In genomic region chr7:34747842-34748241, GRCh38 we compare ENCODE assay signal across 15 cellular contexts.
A peak's percentile ranks its signal among the peaks of the same experiment; 100 is the strongest.
DNase-seq lines count a peak whose midpoint lies in the region; ATAC-seq and TF ChIP-seq lines count a peak whose summit lies in the region.
"Had no signal": no experiment of that assay in that cellular context is flagged by ENCODE, and none has a peak within 500 bp of the region (broad histone marks: within the 10 kb centered on the region; RNA-seq: fewer than 3 reads in every experiment).

No MANE protein-coding gene starts in this region.

- H3K9me3 ChIP-seq in hepatocyte (ENCODE audit: low read depth) = no peaks in the 10 kb centered on the region
- no peaks in the 10 kb centered on the region for H3K9me3 ChIP-seq in neuronal stem cell (replicated peaks in 1 of 2; ENCODE audit: control insufficient read depth in 2 of 2, insufficient read depth in 1 of 2, low read depth in 1 of 2, low read length in 2 of 2)

- no TSS peak for BruUV-seq in Calu3 (replicated peaks; lab: Mats Ljungman, UMichigan)

- H3K27me3 ChIP-seq in hepatocyte (no peaks in the 10 kb centered on the region), neuronal stem cell (ENCODE audit: control insufficient read depth in 3 of 3, insufficient read depth in 3 of 3, low read depth in 1 of 3, low read length in 3 of 3) (no peaks in the 10 kb centered on the region)
- H3K27me3 ChIP-seq: BLaER1 treated with 17β-estradiol and CSF1 and Interleukin-3, amounts not matched to agents 10 nM and 100 nM had no signal

- no peak for TF ChIP-seq CTCF in Calu3 (IDR thresholded peaks at IDR 0.05; ENCODE audit: unreplicated experiment)
- no peak for TF ChIP-seq CTCF in hepatocyte (IDR thresholded peaks at IDR 0.05; ENCODE audit: poor library complexity)

- H4K91ac ChIP-seq in neuronal stem cell (ENCODE audit: low read depth, low read length, poor library complexity) = no peak overlapping the region

- no peak overlapping the region for H3K4me3 Mint-ChIP-seq in Calu3 (ENCODE audit: low read depth, unreplicated experiment)
- H3K4me3 Mint-ChIP-seq: endodermal cell, natural killer cell had no signal

- H3K4me3 ChIP-seq in hepatocyte = no peak overlapping the region
- H3K4me3 ChIP-seq in neuronal stem cell (ENCODE audit: low read length in 2 of 2) = no peak overlapping the region
- H3K4me3 ChIP-seq: BLaER1 treated with 17β-estradiol and CSF1 and Interleukin-3, amounts not matched to agents 10 nM and 100 nM; K562 had no signal

- H4K8ac ChIP-seq in neuronal stem cell (ENCODE audit: low read depth, low read length) = no peak overlapping the region

- H3K9me3 Mint-ChIP-seq in Calu3 (ENCODE audit: low read depth, unreplicated experiment) = peaks cover 7% of the 10 kb centered on the region

- H3K27ac ChIP-seq in hepatocyte (peak overlapping the region; percentile 69), neuronal stem cell (replicated peaks; ENCODE audit: low read length) (no peak overlapping the region)
- H3K27ac ChIP-seq: BLaER1 treated with 17β-estradiol and CSF1 and Interleukin-3, amounts not matched to agents 10 nM and 100 nM had no signal

- no peaks in the 10 kb centered on the region for H3K9me2 ChIP-seq in hepatocyte (replicated peaks; ENCODE audit: insufficient read depth)

- no peaks in the 10 kb centered on the region for H3K27me3 Mint-ChIP-seq in Calu3 (ENCODE audit: unreplicated experiment)

- peak overlapping the region; percentile 70 for H3K27ac Mint-ChIP-seq in Calu3 (ENCODE audit: unreplicated experiment)
- H3K27ac Mint-ChIP-seq: natural killer cell had no signal

- H3K4me1 ChIP-seq in hepatocyte (ENCODE audit: insufficient read depth) (peaks cover 19% of the 10 kb centered on the region), neuronal stem cell (ENCODE audit: control insufficient read depth in 2 of 2, insufficient read depth in 1 of 2, low read depth in 1 of 2, low read length in 2 of 2) (no peaks in the 10 kb centered on the region)
- H3K4me1 ChIP-seq: BLaER1 treated with 17β-estradiol and CSF1 and Interleukin-3, amounts not matched to agents 10 nM and 100 nM had no signal

- no peak overlapping the region for H2BK120ac ChIP-seq in neuronal stem cell (ENCODE audit: low read depth, low read length)

- H2AFZ ChIP-seq in hepatocyte (no peak overlapping the region), neuronal stem cell (ENCODE audit: low read length) (no peak overlapping the region)

- H3K14ac ChIP-seq in neuronal stem cell (ENCODE audit: low read length) = no peak overlapping the region

- no peaks in the 10 kb centered on the region for H3K79me1 ChIP-seq in neuronal stem cell (ENCODE audit: low read depth, low read length)

- no peak overlapping the region for H2BK5ac ChIP-seq in neuronal stem cell (ENCODE audit: low read length)

- H3K9ac ChIP-seq in neuronal stem cell (ENCODE audit: low read depth, low read length, poor library complexity) = no peak overlapping the region
- H3K9ac ChIP-seq: BLaER1 treated with 17β-estradiol and CSF1 and Interleukin-3, amounts not matched to agents 10 nM and 100 nM had no signal

- H4K20me1 ChIP-seq in hepatocyte (ENCODE audit: insufficient read depth, poor library complexity, severe bottlenecking) = no peaks in the 10 kb centered on the region
- H4K20me1 ChIP-seq: BLaER1 treated with 17β-estradiol and CSF1 and Interleukin-3, amounts not matched to agents 10 nM and 100 nM had no signal

- DNase-seq in Calu3 = peak; percentile 40
- peak; percentile 53 to 88 (median 63) for DNase-seq in NCI-H1417 (lab: John Stamatoyannopoulos, UW)
- peak; percentile 86 for DNase-seq in SHP77 treated with DMSO at 0.1 percent for 48 hours (lab: John Stamatoyannopoulos, UW)
- DNase-seq in hepatocyte (ENCODE audit: low spot score) = peak; percentile 26
- no peak for DNase-seq in activated CD4-positive, CD25-positive, alpha-beta regulatory T cell (lab: John Stamatoyannopoulos, UW)
- no peak for DNase-seq in neuronal stem cell (ENCODE audit: low spot score)
- DNase-seq: activated CD4-positive, alpha-beta T cell treated with anti-CD3 and anti-CD28 coated beads, Interleukin-2, amount 50 U/mL, for 1 hour; activated naive CD4-positive, alpha-beta T cell; natural killer cell; SIG-M5 had no signal

- H2AK5ac ChIP-seq in neuronal stem cell (ENCODE audit: low read depth, low read length) = no peak overlapping the region

- 82% methylated on average over 2 of the region's 2 CpGs for WGBS in hepatocyte (ENCODE audit: low lambda C conversion rate, missing lambda C conversion rate)
- no CpG with 5 or more reads among the region's 2 CpGs for WGBS in neuronal stem cell (ENCODE audit: extremely low coverage in 2 of 2, insufficient read length in 2 of 2, insufficient replicate concordance in 1 of 2), 2 donors

- H3K23ac ChIP-seq in neuronal stem cell (ENCODE audit: low read depth, low read length, poor library complexity) = no peak overlapping the region

- ATAC-seq in HG03378 (IDR thresholded peaks at IDR 0.05; ENCODE audit: unreplicated experiment) (no peak), GM21529 (IDR thresholded peaks at IDR 0.05; ENCODE audit: unreplicated experiment) (no peak)
- ATAC-seq: K562, natural killer cell had no signal

- no peak overlapping the region for H3K18ac ChIP-seq in neuronal stem cell (ENCODE audit: low read length)

- H3K4me2 ChIP-seq in hepatocyte = peak overlapping the region; percentile 42
- no peak overlapping the region for H3K4me2 ChIP-seq in neuronal stem cell (ENCODE audit: insufficient read depth, low read length, poor library complexity, severe bottlenecking)
- H3K4me2 ChIP-seq: BLaER1 treated with 17β-estradiol and CSF1 and Interleukin-3, amounts not matched to agents 10 nM and 100 nM had no signal

- peaks cover 64% of the 10 kb centered on the region for H3K4me1 Mint-ChIP-seq in Calu3 (ENCODE audit: low read depth, unreplicated experiment)
- H3K4me1 Mint-ChIP-seq: natural killer cell had no signal

- no peaks in the 10 kb centered on the region for H3K79me2 ChIP-seq in hepatocyte

- H3K36me3 Mint-ChIP-seq in Calu3 (ENCODE audit: insufficient read depth, unreplicated experiment) = no peaks in the 10 kb centered on the region
- H3K36me3 Mint-ChIP-seq: natural killer cell had no signal

- CTCF ChIA-PET in Calu3 (lab: Charles Lee) = interaction anchor here (0.6 to 2.1 kb wide), 7 partner anchors 10 to 427 kb away, joined by 3 to 10 read pairs (median 3); no protein-coding TSS in a partner anchor

- intact Hi-C loops in Calu3 (cut with micrococcal nuclease; ENCODE audit: unreplicated experiment) = loop anchor here (1.0 to 2.0 kb wide), 2 partner anchors 73 to 93 kb away; no protein-coding TSS in a partner anchor

- H3K36me3 ChIP-seq in hepatocyte (replicated peaks; ENCODE audit: insufficient read depth, low read depth) = no peaks in the 10 kb centered on the region
- H3K36me3 ChIP-seq in neuronal stem cell (replicated peaks in 1 of 2; ENCODE audit: control insufficient read depth in 2 of 2, insufficient read depth in 2 of 2, low read length in 2 of 2) = no peaks in the 10 kb centered on the region
- H3K36me3 ChIP-seq: BLaER1 treated with 17β-estradiol and CSF1 and Interleukin-3, amounts not matched to agents 10 nM and 100 nM had no signal

- H2BK12ac ChIP-seq in neuronal stem cell (ENCODE audit: low read length) = no peak overlapping the region

- H2BK15ac ChIP-seq in neuronal stem cell (ENCODE audit: low read length) = no peak overlapping the region

- H3K4ac ChIP-seq in neuronal stem cell (ENCODE audit: low read length) = no peak overlapping the region

Comparison
In these comparisons a context has a peak if more than half of its experiments do, and no peak if none do; other contexts are left out.
1. DNase-seq: peak in Calu3 (single experiment), NCI-H1417 (3 of 3), SHP77 treated with DMSO at 0.1 percent for 48 hours (single experiment) and hepatocyte (single experiment); none in activated CD4-positive, CD25-positive, alpha-beta regulatory T cell (0 of 4) and neuronal stem cell (single experiment).